Comparison of ENCODE assay signal across 1 cellular context in the genomic region with DNA sequence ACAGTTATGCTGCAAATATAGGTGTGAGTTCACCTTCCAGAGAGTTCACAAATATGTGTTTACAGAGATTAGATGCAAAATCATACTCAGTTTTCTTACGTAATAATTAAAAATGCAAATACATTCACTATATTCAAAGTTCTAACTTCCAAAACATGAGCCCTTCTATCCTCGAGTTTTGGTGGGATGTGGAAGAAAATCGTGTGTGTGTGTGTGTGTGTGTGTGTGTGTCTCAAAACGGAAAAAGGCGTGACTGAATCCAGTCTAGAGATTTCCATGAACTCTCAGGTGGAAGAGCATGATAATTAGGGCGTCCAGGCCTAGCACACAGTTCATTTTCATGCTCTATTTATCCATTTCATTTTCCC.
TF ChIP-seq lines count a peak whose summit lies in the region.

No MANE protein-coding gene starts in this region.

TF ChIP-seq in HCT116, 20 proteins besides CTCF, POLR2A, EP300 and RAD21 (continued from another document):
- TF ChIP-seq, protein P1, sequence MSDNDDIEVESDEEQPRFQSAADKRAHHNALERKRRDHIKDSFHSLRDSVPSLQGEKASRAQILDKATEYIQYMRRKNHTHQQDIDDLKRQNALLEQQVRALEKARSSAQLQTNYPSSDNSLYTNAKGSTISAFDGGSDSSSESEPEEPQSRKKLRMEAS (IDR thresholded peaks at IDR 0.05) = no peak
- TF ChIP-seq FOSL1 (IDR thresholded peaks at IDR 0.05; ENCODE audit: low read depth) (no peak), REST (IDR thresholded peaks at IDR 0.05; ENCODE audit: low read depth) (no peak), SIN3A (IDR thresholded peaks at IDR 0.05; ENCODE audit: low read depth) (no peak), SRF (IDR thresholded peaks at IDR 0.05; ENCODE audit: low read depth) (no peak), SP1 (IDR thresholded peaks at IDR 0.05; ENCODE audit: low read depth) (no peak), YY1 (IDR thresholded peaks at IDR 0.05; ENCODE audit: extremely low read depth, insufficient replicate concordance, low read depth, low read length) (no peak), ATF3 (IDR thresholded peaks at IDR 0.05) (no peak), POLR2AphosphoS5 (IDR thresholded peaks at IDR 0.05; ENCODE audit: low read depth, low read length) (no peak)
